Comparison of ENCODE assay signal across 15 cellular contexts in genomic region chr11:16611395-16612233, GRCh38.
DNase-seq lines count a peak whose midpoint lies in the region; ATAC-seq and TF ChIP-seq lines count a peak whose summit lies in the region.
"Had no signal": no experiment of that assay in that cellular context is flagged by ENCODE, and none has a peak within 500 bp of the region (broad histone marks: within the 10 kb centered on the region; RNA-seq: fewer than 3 reads in every experiment).

No MANE protein-coding gene starts in this region.

- POLR2A ChIA-PET in OCI-LY7 (lab: Charles Lee), result interaction anchor here (0.6 kb wide), 1 partner anchor 33 kb away, joined by 3 read pairs; no protein-coding TSS in a partner anchor

- H3K9me2 ChIP-seq in OCI-LY7 (ENCODE audit: insufficient read depth, low read length), result no peaks in the 10 kb centered on the region

- H3K27ac ChIP-seq in right atrium auricular region (no peak overlapping the region), tibial artery (no peak overlapping the region), OCI-LY7 (ENCODE audit: low read depth, low read length, poor library complexity, severe bottlenecking) (no peak overlapping the region)
- H3K27ac ChIP-seq: BLaER1 treated with 17β-estradiol and CSF1 and Interleukin-3, amounts not matched to agents 10 nM and 100 nM; HL-60 had no signal

- CTCF ChIA-PET in OCI-LY7 (lab: Charles Lee; ENCODE audit: unreplicated experiment), result no interaction called here

- H3K4me1 ChIP-seq in right atrium auricular region (peaks cover 0 to 21% of the 10 kb centered on the region in 2 donors), tibial artery (peaks cover 0 to 19% (median 9%) of the 10 kb centered on the region in 4 donors), OCI-LY7 (ENCODE audit: insufficient read depth, low read length, poor library complexity, severe bottlenecking) (no peaks in the 10 kb centered on the region)

- BruUV-seq in OCI-LY7 (replicated peaks; lab: Mats Ljungman, UMichigan), result no TSS peak

- no peaks in the 10 kb centered on the region for H3K79me2 ChIP-seq in OCI-LY7 (ENCODE audit: insufficient read depth, low read depth, low read length)

- H3K4me2 ChIP-seq in OCI-LY7 (ENCODE audit: low read length), result no peak overlapping the region
- H3K4me2 ChIP-seq: BLaER1 treated with 17β-estradiol and CSF1 and Interleukin-3, amounts not matched to agents 10 nM and 100 nM had no signal

- no peaks in the 10 kb centered on the region for H3K9me3 ChIP-seq in right atrium auricular region
- H3K9me3 ChIP-seq in tibial artery, result no peaks in the 10 kb centered on the region
- H3K9me3 ChIP-seq in OCI-LY7 (ENCODE audit: low read length), result no peaks in the 10 kb centered on the region

- H3K27me3 ChIP-seq in right atrium auricular region (peaks cover 0 to 5% of the 10 kb centered on the region in 2 donors), tibial artery (peaks cover 0 to 3% of the 10 kb centered on the region in 2 donors)

- H2AFZ ChIP-seq in OCI-LY7 (ENCODE audit: low read length), result no peak overlapping the region

- TF ChIP-seq CTCF in right atrium auricular region (IDR thresholded peaks at IDR 0.05), result no peak
- TF ChIP-seq CTCF in tibial artery (IDR thresholded peaks at IDR 0.05), result no peak
- TF ChIP-seq CTCF in OCI-LY7 (conservative IDR thresholded peaks at IDR 0.05; ENCODE audit: low read length), result no peak

- no peak for ATAC-seq in Right ventricle myocardium inferior
- no peak for ATAC-seq in GM21737 (IDR thresholded peaks at IDR 0.05; ENCODE audit: unreplicated experiment)
- ATAC-seq: activated CD8-positive, alpha-beta T cell treated with anti-CD3 and anti-CD28 coated beads for 36 hours; stimulated activated naive CD8-positive, alpha-beta T cell treated with anti-CD3 and anti-CD28 coated beads, Interleukin-15, amount 100 ng/mL, for 72 hours had no signal

- H3K36me3 ChIP-seq in right atrium auricular region, result no peaks in the 10 kb centered on the region
- H3K36me3 ChIP-seq in tibial artery, result no peaks in the 10 kb centered on the region
- H3K36me3 ChIP-seq in OCI-LY7 (ENCODE audit: insufficient read depth, low read length), result no peaks in the 10 kb centered on the region
- H3K36me3 ChIP-seq: BLaER1 treated with 17β-estradiol and CSF1 and Interleukin-3, amounts not matched to agents 10 nM and 100 nM had no signal

- H4K20me1 ChIP-seq in OCI-LY7 (ENCODE audit: insufficient read depth, low read length), result no peaks in the 10 kb centered on the region

- intact Hi-C loops in Right ventricle myocardium inferior (cut with DNase I) (loop anchor here (5.0 kb wide), 4 partner anchors 709 to 1284 kb away; no protein-coding TSS in a partner anchor), tibial artery (cut with DNase I; ENCODE audit: low total_unique reads) (loop anchor here (5.0 to 10.0 kb wide), 2 partner anchors 709 to 1497 kb away; partner anchors contain the start of gene INSC), OCI-LY7 (cut with micrococcal nuclease; ENCODE audit: unreplicated experiment) (loop anchor here (5.0 kb wide), 1 partner anchor 959 kb away; no protein-coding TSS in a partner anchor)

- peak overlapping the region; percentile 45 to 63 for H3K4me3 ChIP-seq in right atrium auricular region
- peak overlapping the region; percentile 59 to 78 for H3K4me3 ChIP-seq in tibial artery
- no peak overlapping the region for H3K4me3 ChIP-seq in OCI-LY7 (ENCODE audit: low read depth, low read length, poor library complexity, severe bottlenecking)
- H3K4me3 ChIP-seq: BLaER1 treated with 17β-estradiol and CSF1 and Interleukin-3, amounts not matched to agents 10 nM and 100 nM had no signal

- DNase-seq in right atrium auricular region (ENCODE audit: low spot score) (no peak), Right ventricle myocardium inferior (ENCODE audit: missing footprints) (no peak), NCI-H524 treated with DMSO at 0.1 percent for 48 hours (lab: John Stamatoyannopoulos, UW) (peak; percentile 15), hepatic stellate cell (ENCODE audit: low spot score) (peak; percentile 24), tibial artery (no peak), mesenteric fat pad (ENCODE audit: low spot score) (no peak), OCI-LY7 (ENCODE audit: low spot score) (no peak)
- DNase-seq: activated CD8-positive, alpha-beta T cell treated with anti-CD3 and anti-CD28 coated beads for 36 hours; activated naive CD8-positive, alpha-beta T cell treated with anti-CD3 and anti-CD28 coated beads, Interleukin-2, amount 10 ng/mL, durations not matched to agents 7 days and 5 days; foreskin fibroblast; MM.1S; stimulated activated naive CD8-positive, alpha-beta T cell treated with anti-CD3 and anti-CD28 coated beads, Interleukin-15, amount 100 ng/mL, for 72 hours had no signal

Comparison
In these comparisons a context has a peak if more than half of its experiments do, and no peak if none do; other contexts are left out.
1. DNase-seq: peak in NCI-H524 treated with DMSO at 0.1 percent for 48 hours (single experiment) and hepatic stellate cell (single experiment); none in right atrium auricular region (single experiment), Right ventricle myocardium inferior (single experiment), tibial artery (0 of 2), mesenteric fat pad (single experiment) and OCI-LY7 (single experiment).